In genomic region chr11:86742436-86742805, GRCh38 we compare ENCODE assay signal across 12 cellular contexts. TPM values are rescaled to one million over a fixed set of nuclear protein-coding genes. Genes with fewer than 3 reads are reported as not detected.
DNase-seq lines count a peak whose midpoint lies in the region; ATAC-seq, FAIRE-seq and TF ChIP-seq lines count a peak whose summit lies in the region.
"Had no signal": no experiment of that assay in that cellular context is flagged by ENCODE, and none has a peak within 500 bp of the region (broad histone marks: within the 10 kb centered on the region; RNA-seq: fewer than 3 reads in every experiment).

No MANE protein-coding gene starts in this region.

- TF ChIP-seq CTCF in right atrium auricular region (IDR thresholded peaks at IDR 0.05) (no peak), heart right ventricle (IDR thresholded peaks at IDR 0.05) (no peak), H1 (IDR thresholded peaks at IDR 0.05; ENCODE audit: control extremely low read depth in 1 of 3, insufficient read depth in 1 of 3, low read depth in 1 of 3, low read length in 3 of 3) (no peak), osteoblast (IDR thresholded peaks at IDR 0.05; ENCODE audit: extremely low read depth, low read depth, low read length) (no peak), GM20000 (IDR thresholded peaks at IDR 0.05; ENCODE audit: extremely low read depth, missing control alignments) (no peak)

- intact Hi-C loops in heart right ventricle (cut with DNase I) = no loop called here

- H4K20me1 ChIP-seq in H1 (replicated peaks in 1 of 2; ENCODE audit: control insufficient read depth in 1 of 2, insufficient read depth in 2 of 2, low read length in 2 of 2) (no peaks in the 10 kb centered on the region), osteoblast (ENCODE audit: insufficient read depth, low read length) (no peaks in the 10 kb centered on the region)

- H3K23ac ChIP-seq in H1 (ENCODE audit: insufficient read length) = no peak overlapping the region

- no peak overlapping the region for H3K14ac ChIP-seq in H1 (ENCODE audit: insufficient read length)

- H3K79me2 ChIP-seq in H1 (ENCODE audit: control insufficient read depth in 1 of 2, insufficient read depth in 2 of 2, low read length in 2 of 2) = no peaks in the 10 kb centered on the region
- no peaks in the 10 kb centered on the region for H3K79me2 ChIP-seq in osteoblast (ENCODE audit: insufficient read depth, low read length)

- POLR2A ChIA-PET in H1 (lab: Charles Lee; ENCODE audit: partially characterized antibody) = no interaction called here

- H4K8ac ChIP-seq in H1 (ENCODE audit: extremely low read depth, insufficient read depth, low read length) = no peak overlapping the region

- no peak overlapping the region for H2AK5ac ChIP-seq in H1 (ENCODE audit: low read depth, low read length)

- H2AFZ ChIP-seq in H1 (ENCODE audit: low read length) (no peak overlapping the region), osteoblast (ENCODE audit: low read length) (no peak overlapping the region)

- no peak overlapping the region for H3K18ac ChIP-seq in H1 (ENCODE audit: extremely low read depth, low read length)

- H3K4me3 ChIP-seq in right atrium auricular region (no peak overlapping the region), heart right ventricle (no peak overlapping the region), H1 (ENCODE audit: extremely low read depth in 1 of 4, insufficient read depth in 2 of 4, low read depth in 3 of 4, low read length in 4 of 4) (no peak overlapping the region), osteoblast (ENCODE audit: insufficient read depth, low read length) (no peak overlapping the region)
- H3K4me3 ChIP-seq: upper lobe of left lung had no signal

- CTCF ChIA-PET in H1 (lab: Charles Lee; ENCODE audit: partially characterized antibody) = no interaction called here

- peaks cover 0 to 54% of the 10 kb centered on the region in 2 donors for H3K4me1 ChIP-seq in right atrium auricular region
- peaks cover 10 to 56% (median 32%) of the 10 kb centered on the region in 9 donors for H3K4me1 ChIP-seq in heart right ventricle
- peaks cover 0 to 14% (median 7%) of the 10 kb centered on the region in 4 experiments; a peak in 4 of 7 replicates for H3K4me1 ChIP-seq in H1 (replicated peaks in 1 of 4; ENCODE audit: control insufficient read depth in 3 of 4, insufficient read depth in 4 of 4, low read length in 3 of 4)
- H3K4me1 ChIP-seq in osteoblast (ENCODE audit: insufficient read depth, low read length) = peaks cover 78% of the 10 kb centered on the region

- peak overlapping the region; percentile 81; the same call in 1 of the 2 replicates for H2BK12ac ChIP-seq in H1 (ENCODE audit: low read depth, low read length)

- no peak for ATAC-seq in heart right ventricle
- no peak for ATAC-seq in esophagus mucosa

- H3K9ac ChIP-seq in H1 (replicated peaks in 1 of 4; ENCODE audit: extremely low read depth in 1 of 4, low read depth in 3 of 4, low read length in 3 of 4) = no peak overlapping the region

- peak overlapping the region; percentile 62; the same call in 1 of the 2 replicates for H2BK5ac ChIP-seq in H1 (ENCODE audit: low read depth, low read length)

- H3K27me3 ChIP-seq in right atrium auricular region (no peaks in the 10 kb centered on the region), heart right ventricle (no peaks in the 10 kb centered on the region), H1 (replicated peaks in 1 of 4; ENCODE audit: control insufficient read depth in 3 of 4, extremely low read depth in 1 of 4, insufficient read depth in 3 of 4, low read length in 3 of 4) (no peaks in the 10 kb centered on the region), osteoblast (ENCODE audit: insufficient read depth, low read length) (no peaks in the 10 kb centered on the region)
- H3K27me3 ChIP-seq: upper lobe of left lung had no signal

- H3K27ac ChIP-seq in right atrium auricular region (peak overlapping the region; percentile 79 to 90), heart right ventricle (peak overlapping the region in 3 of 10 donors; percentile 2 to 87 (median 62)), H1 (ENCODE audit: low read depth, low read length) (no peak overlapping the region), osteoblast (ENCODE audit: low read depth, low read length) (peak overlapping the region; percentile 99)

- H4K91ac ChIP-seq in H1 (replicated peaks; ENCODE audit: insufficient read length, low read length) = no peak overlapping the region

- H3K4me2 ChIP-seq in H1 (ENCODE audit: insufficient read depth in 1 of 2, low read depth in 2 of 2, low read length in 2 of 2) = no peak overlapping the region
- H3K4me2 ChIP-seq in osteoblast (ENCODE audit: insufficient read depth, low read length) = peak overlapping the region; percentile 35

- peak overlapping the region; percentile 75; the same call in 1 of the 2 replicates for H2BK20ac ChIP-seq in H1 (ENCODE audit: low read length)

- H3K56ac ChIP-seq in H1 (replicated peaks; ENCODE audit: insufficient read length, low read depth, low read length) = no peak overlapping the region

- no peak overlapping the region for H2BK15ac ChIP-seq in H1 (ENCODE audit: low read length)

- WGBS in heart right ventricle, 2 donors = 97% methylated on average over 3 of the region's 3 CpGs
- 93% methylated on average over 3 of the region's 3 CpGs; no CpG with 5 or more reads in 1 of the 2 experiments for WGBS in H1 (ENCODE audit: extremely low coverage in 1 of 2, insufficient coverage in 1 of 2, insufficient read length in 1 of 2, insufficient replicate concordance in 2 of 2, low coverage in 1 of 2, low lambda C conversion rate in 2 of 2, missing lambda C conversion rate in 1 of 2), 2 experiments

- no peak for TF ChIP-seq EP300 in H1 (IDR thresholded peaks at IDR 0.05; ENCODE audit: borderline replicate concordance in 1 of 2, low read depth in 2 of 2, low read length in 2 of 2)

- H3K79me1 ChIP-seq in H1 (ENCODE audit: low read depth, low read length) = no peaks in the 10 kb centered on the region

- no peak overlapping the region for H4K5ac ChIP-seq in H1 (ENCODE audit: insufficient read length, low read depth, low read length)

- TF ChIP-seq RAD21 in H1 (IDR thresholded peaks at IDR 0.05 in 1 of 2, conservative IDR thresholded peaks at IDR 0.05 in 1 of 2; ENCODE audit: low read depth in 2 of 2, low read length in 2 of 2) = no peak

- no peaks in the 10 kb centered on the region for H3K23me2 ChIP-seq in H1 (ENCODE audit: low read depth, low read length)

- H3K9me3 ChIP-seq in right atrium auricular region (no peaks in the 10 kb centered on the region), heart right ventricle (no peaks in the 10 kb centered on the region), H1 (ENCODE audit: insufficient read depth in 2 of 2, low read depth in 1 of 2, low read length in 1 of 2) (no peaks in the 10 kb centered on the region), osteoblast (ENCODE audit: low read depth, low read length) (no peaks in the 10 kb centered on the region)
- H3K9me3 ChIP-seq: upper lobe of left lung had no signal

- H2BK120ac ChIP-seq in H1 (replicated peaks; ENCODE audit: low read depth, low read length) = no peak overlapping the region

- no peak for FAIRE-seq in H1 (lab: Jason Lieb, UNC)

- H3K36me3 ChIP-seq in right atrium auricular region = no peaks in the 10 kb centered on the region
- no peaks in the 10 kb centered on the region for H3K36me3 ChIP-seq in heart right ventricle
- no peaks in the 10 kb centered on the region for H3K36me3 ChIP-seq in H1 (ENCODE audit: control insufficient read depth in 2 of 4, insufficient read depth in 4 of 4, low read length in 3 of 4)
- no peaks in the 10 kb centered on the region for H3K36me3 ChIP-seq in osteoblast (ENCODE audit: insufficient read depth, low read length)
- H3K36me3 ChIP-seq: upper lobe of left lung had no signal

- TF ChIP-seq POLR2A in H1 (IDR thresholded peaks at IDR 0.05; ENCODE audit: control extremely low read depth in 1 of 2, low read depth in 2 of 2, low read length in 2 of 2) = no peak

- no peak overlapping the region for H3K4ac ChIP-seq in H1 (replicated peaks; ENCODE audit: insufficient read length, low read depth, low read length)

- DNase-seq in right atrium auricular region (ENCODE audit: low spot score) (no peak), heart right ventricle (no peak), H1 (ENCODE audit: low read depth in 1 of 2, low spot score in 2 of 2) (no peak), osteoblast (ENCODE audit: insufficient read length, low spot score, missing footprints) (no peak), HuH-7 (ENCODE audit: low spot score) (no peak), nucleus accumbens (lab: John Stamatoyannopoulos, UW) (no peak), GM20000 (ENCODE audit: low spot score) (no peak)
- DNase-seq: activated CD4-positive, alpha-beta T cell treated with anti-CD3 and anti-CD28 coated beads for 48 hours; MV-4-11; NCI-H2171; upper lobe of left lung had no signal

TF ChIP-seq in H1, 55 proteins besides CTCF, POLR2A, EP300 and RAD21 (continues in another document):
- TF ChIP-seq GTF2F1 (IDR thresholded peaks at IDR 0.05; ENCODE audit: borderline replicate concordance, low read depth, low read length) (no peak), JUND (IDR thresholded peaks at IDR 0.05; ENCODE audit: low read length) (no peak), SIRT6 (IDR thresholded peaks at IDR 0.05; ENCODE audit: low read length) (no peak), ATF2 (IDR thresholded peaks at IDR 0.05; ENCODE audit: low read length) (no peak)

RNA-seq across cellular contexts. Expression of gene PRSS23, which starts 57.9 kb away (rescaled TPM):
- 10 to 100 TPM; 22.1 to 41.4 TPM for total RNA-seq in right atrium auricular region
- total RNA-seq in heart right ventricle = 10 to 100 TPM in 4 of 10 donors, 1 to 10 TPM in 6; 3.3 to 32.9 (median 7.4) TPM
- polyA plus RNA-seq in heart right ventricle = 10 to 100 TPM in 1 of 2 donors, 1 to 10 TPM in 1; 3.3 to 16.2 TPM
- 5.0 and 5.6 TPM in 2 replicates for total RNA-seq in H1 (2021; fragmentation: NEBNext Ultra II Directional; extraction: Animal tissue kit (Norgen Biotek cat#: 25700))
- polyA plus RNA-seq in H1 (2011; rRNA removed) = 3.3 and 4.4 TPM in 2 replicates
- 2.6 TPM for polyA plus RNA-seq in H1 (2011; cell fraction: cytosol; rRNA removed)
- polyA plus RNA-seq in H1 (2011; cell fraction: nucleus; rRNA removed) = 2.5 TPM
- polyA plus RNA-seq in H1 (2012, experiment 1 of 2) = 6.0 to 6.8 TPM (median 6.6 TPM) in 4 replicates
- 2.5 TPM for polyA plus RNA-seq in H1 (2012, experiment 2 of 2)
- polyA plus RNA-seq in H1 (2013, experiment 1 of 2) = 5.8 TPM
- 7.9 TPM for polyA plus RNA-seq in H1 (2013, experiment 2 of 2)
- polyA minus RNA-seq in H1 (2011; rRNA and poly(A)+ RNA removed) = 5.7 and 10.5 TPM in 2 replicates
- polyA minus RNA-seq in H1 (2011; cell fraction: cytosol; rRNA and poly(A)+ RNA removed) = 7.8 TPM
- 5.1 TPM for polyA minus RNA-seq in H1 (2011; cell fraction: nucleus; rRNA and poly(A)+ RNA removed)
- 826 and 895 TPM in 2 replicates for total RNA-seq in osteoblast
- 11.6 TPM for total RNA-seq in esophagus mucosa

Comparison
In these comparisons a context has a peak if more than half of its experiments do, and no peak if none do; other contexts are left out.
1. RNA of gene PRSS23, which starts 57.9 kb away (total RNA-seq): 826 to 895 TPM in osteoblast; 22.1 to 41.4 TPM in right atrium auricular region, 11.6 TPM in esophagus mucosa (single experiment), 3.3 to 32.9 TPM in heart right ventricle and 5.0 to 5.6 TPM in H1; every median in the first group is over 10 times any median in the second.